8 cellular contexts compared by ENCODE assay signal in the genomic region with DNA sequence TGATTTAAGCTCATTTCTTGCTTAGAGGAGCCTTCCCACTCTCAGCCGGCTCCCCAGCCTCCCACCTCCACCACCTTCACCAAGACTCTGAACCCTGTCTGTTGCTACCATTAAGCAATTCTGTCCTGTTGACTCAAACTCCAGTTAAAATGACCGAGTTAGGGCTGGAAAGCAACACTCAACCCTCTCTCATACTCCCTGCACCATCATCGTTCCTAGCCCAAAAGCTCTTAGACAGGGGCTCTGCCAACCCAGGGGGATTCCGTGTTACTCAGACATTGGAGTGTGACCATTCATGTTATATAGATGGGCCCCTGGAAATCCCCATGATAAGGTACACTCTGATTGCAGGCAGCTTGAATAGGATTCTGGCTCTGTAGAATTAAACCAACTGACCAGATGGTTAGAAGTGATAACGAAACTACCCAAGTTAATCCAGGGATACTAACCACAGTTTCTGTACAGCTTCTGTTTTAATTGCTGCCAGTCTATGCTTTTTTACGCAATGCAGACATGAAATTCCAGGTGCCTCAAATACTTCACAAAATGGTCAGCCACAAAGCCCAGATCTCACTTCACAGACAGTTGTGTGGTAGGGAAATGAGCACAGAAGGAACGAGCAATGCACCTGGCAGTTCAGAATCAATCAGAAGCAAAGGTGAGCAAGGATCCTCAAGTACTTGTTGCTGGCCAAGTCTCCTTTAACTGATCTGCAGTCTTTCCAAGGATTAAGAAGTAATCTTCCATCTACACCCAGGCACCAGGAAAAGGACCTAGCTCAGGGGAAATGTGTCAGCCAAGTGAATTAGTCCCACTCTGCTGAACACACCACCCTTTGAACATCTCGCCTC. TPM values are rescaled to one million over a fixed set of nuclear protein-coding genes. Genes with fewer than 3 reads are reported as not detected.
DNase-seq lines count a peak whose midpoint lies in the region; ATAC-seq, FAIRE-seq and TF ChIP-seq lines count a peak whose summit lies in the region.

No MANE protein-coding gene starts in this region.

- H2BK20ac ChIP-seq in H1 (ENCODE audit: low read length): no peak overlapping the region

- H3K27ac ChIP-seq in A673 (ENCODE audit: low read depth, low read length, poor library complexity, severe bottlenecking) (no peak overlapping the region), H1 (ENCODE audit: low read depth, low read length) (no peak overlapping the region), gastroesophageal sphincter (no peak overlapping the region)

- H3K9me3 ChIP-seq in A673 (ENCODE audit: low read depth, low read length, poor library complexity, severe bottlenecking): no peaks in the 10 kb centered on the region
- no peaks in the 10 kb centered on the region for H3K9me3 ChIP-seq in H1 (ENCODE audit: insufficient read depth in 2 of 2, low read depth in 1 of 2, low read length in 1 of 2)
- no peaks in the 10 kb centered on the region for H3K9me3 ChIP-seq in gastroesophageal sphincter

- H2BK15ac ChIP-seq in H1 (ENCODE audit: low read length): no peak overlapping the region

- peaks cover 19% of the 10 kb centered on the region for H3K23me2 ChIP-seq in H1 (ENCODE audit: low read depth, low read length)

- H3K79me2 ChIP-seq in H1 (ENCODE audit: control insufficient read depth in 1 of 2, insufficient read depth in 2 of 2, low read length in 2 of 2): no peaks in the 10 kb centered on the region

- TF ChIP-seq EP300 in H1 (IDR thresholded peaks at IDR 0.05; ENCODE audit: borderline replicate concordance in 1 of 2, low read depth in 2 of 2, low read length in 2 of 2): no peak
- no peak for TF ChIP-seq EP300 in gastroesophageal sphincter (IDR thresholded peaks at IDR 0.05)

- intact Hi-C loops in A673 (cut with micrococcal nuclease; ENCODE audit: unreplicated experiment): no loop called here

- H3K4me1 ChIP-seq in A673 (ENCODE audit: insufficient read depth, low read length, poor library complexity, severe bottlenecking) (peaks cover 16% of the 10 kb centered on the region), H1 (replicated peaks in 1 of 4; ENCODE audit: control insufficient read depth in 3 of 4, insufficient read depth in 4 of 4, low read length in 3 of 4) (peaks cover 4 to 20% (median 10%) of the 10 kb centered on the region in 4 experiments), gastroesophageal sphincter (peaks cover 0 to 29% (median 10%) of the 10 kb centered on the region in 3 donors)

- H2BK5ac ChIP-seq in H1 (ENCODE audit: low read depth, low read length): no peak overlapping the region

- DNase-seq in A673 (ENCODE audit: low spot score) (no peak), NAMALWA (ENCODE audit: low spot score) (peak; percentile 17), H1 (ENCODE audit: low read depth in 1 of 2, low spot score in 2 of 2) (no peak), NCI-H1436 (lab: John Stamatoyannopoulos, UW) (no peak)
- no peak for DNase-seq in stimulated activated naive CD8-positive, alpha-beta T cell treated with anti-CD3 and anti-CD28 coated beads, Interleukin-15, Interleukin-2, amounts not matched to agents 100 U/mL and 50 U/mL, for 24 hours

- POLR2A ChIA-PET in A673 (lab: Charles Lee; ENCODE audit: low non-redundant PET) (no interaction called here), H1 (lab: Charles Lee; ENCODE audit: partially characterized antibody) (interaction anchor here (1.2 to 1.9 kb wide), 5 partner anchors 10 to 20 kb away, joined by 3 to 11 read pairs (median 5); no protein-coding TSS in a partner anchor)

- H3K4me2 ChIP-seq in H1 (ENCODE audit: insufficient read depth in 1 of 2, low read depth in 2 of 2, low read length in 2 of 2): peak overlapping the region; percentile 95 to 100; a peak in 2 of 4 replicates

- ATAC-seq in GM18511 (IDR thresholded peaks at IDR 0.05; ENCODE audit: unreplicated experiment): peak; percentile 51
- ATAC-seq in stimulated activated naive CD8-positive, alpha-beta T cell treated with anti-CD3 and anti-CD28 coated beads, Interleukin-15, Interleukin-2, amounts not matched to agents 100 U/mL and 50 U/mL, for 24 hours: peak; percentile 79
- no peak for ATAC-seq in gastroesophageal sphincter
- no peak for ATAC-seq in HG02938 (IDR thresholded peaks at IDR 0.05; ENCODE audit: unreplicated experiment)

- H3K27me3 ChIP-seq in A673 (replicated peaks; ENCODE audit: insufficient read depth, low read depth, low read length, poor library complexity): peaks cover 59% of the 10 kb centered on the region
- H3K27me3 ChIP-seq in H1 (replicated peaks in 1 of 4; ENCODE audit: control insufficient read depth in 3 of 4, extremely low read depth in 1 of 4, insufficient read depth in 3 of 4, low read length in 3 of 4): peaks cover 12 to 48% (median 46%) of the 10 kb centered on the region in 4 experiments
- peaks cover 78% of the 10 kb centered on the region for H3K27me3 ChIP-seq in gastroesophageal sphincter

- H3K9ac ChIP-seq in H1 (replicated peaks in 1 of 4; ENCODE audit: extremely low read depth in 1 of 4, low read depth in 3 of 4, low read length in 3 of 4): no peak overlapping the region; a peak in 1 of 7 replicates

- TF ChIP-seq CTCF in A673 (conservative IDR thresholded peaks at IDR 0.05; ENCODE audit: low read depth, low read length): no peak
- no peak for TF ChIP-seq CTCF in H1 (IDR thresholded peaks at IDR 0.05; ENCODE audit: control extremely low read depth in 1 of 3, insufficient read depth in 1 of 3, low read depth in 1 of 3, low read length in 3 of 3)
- TF ChIP-seq CTCF in gastroesophageal sphincter (IDR thresholded peaks at IDR 0.05): no peak

- H4K91ac ChIP-seq in H1 (replicated peaks; ENCODE audit: insufficient read length, low read length): no peak overlapping the region

- TF ChIP-seq RAD21 in H1 (IDR thresholded peaks at IDR 0.05 in 1 of 2, conservative IDR thresholded peaks at IDR 0.05 in 1 of 2; ENCODE audit: low read depth in 2 of 2, low read length in 2 of 2): no peak

- no peak overlapping the region for H4K5ac ChIP-seq in H1 (ENCODE audit: insufficient read length, low read depth, low read length)

- no peak overlapping the region for H2AFZ ChIP-seq in H1 (ENCODE audit: low read length)

- no peak overlapping the region for H2BK12ac ChIP-seq in H1 (ENCODE audit: low read depth, low read length)

- BruUV-seq in A673 (replicated peaks; lab: Mats Ljungman, UMichigan): no TSS peak

- H3K18ac ChIP-seq in H1 (ENCODE audit: extremely low read depth, low read length): no peak overlapping the region

- no peak overlapping the region for H3K14ac ChIP-seq in H1 (ENCODE audit: insufficient read length)

- H3K36me3 ChIP-seq in A673 (ENCODE audit: insufficient read depth, low read length, poor library complexity, severe bottlenecking) (no peaks in the 10 kb centered on the region), H1 (ENCODE audit: control insufficient read depth in 2 of 4, insufficient read depth in 4 of 4, low read length in 3 of 4) (peaks cover 0 to 2% (median 0%) of the 10 kb centered on the region in 4 experiments; a peak in 1 of 8 replicates), gastroesophageal sphincter (no peaks in the 10 kb centered on the region)

- TF ChIP-seq POLR2A in H1 (IDR thresholded peaks at IDR 0.05; ENCODE audit: control extremely low read depth in 1 of 2, low read depth in 2 of 2, low read length in 2 of 2): no peak
- no peak for TF ChIP-seq POLR2A in gastroesophageal sphincter (IDR thresholded peaks at IDR 0.05)

- no peak overlapping the region for H2BK120ac ChIP-seq in H1 (replicated peaks; ENCODE audit: low read depth, low read length)

- H3K4me3 ChIP-seq in A673 (ENCODE audit: low read depth, low read length, poor library complexity, severe bottlenecking): peak overlapping the region; percentile 46
- H3K4me3 ChIP-seq in H1 (ENCODE audit: extremely low read depth in 1 of 4, insufficient read depth in 2 of 4, low read depth in 3 of 4, low read length in 4 of 4): peak overlapping the region in 1 of 4 experiments; percentile 71; a peak in 2 of 8 replicates
- peak overlapping the region in 1 of 2 donors; percentile 48 for H3K4me3 ChIP-seq in gastroesophageal sphincter

- no peak overlapping the region for H3K4ac ChIP-seq in H1 (replicated peaks; ENCODE audit: insufficient read length, low read depth, low read length)

- no peak overlapping the region for H3K23ac ChIP-seq in H1 (ENCODE audit: insufficient read length)

- no peak overlapping the region for H2AK5ac ChIP-seq in H1 (ENCODE audit: low read depth, low read length)

- WGBS in H1 (ENCODE audit: extremely low coverage in 1 of 2, insufficient coverage in 1 of 2, insufficient read length in 1 of 2, insufficient replicate concordance in 2 of 2, low coverage in 1 of 2, low lambda C conversion rate in 2 of 2, missing lambda C conversion rate in 1 of 2), 2 experiments: 85% methylated on average over 8 of the region's 8 CpGs; no CpG with 5 or more reads in 1 of the 2 experiments
- WGBS in gastroesophageal sphincter (ENCODE audit: low coverage in 1 of 2), 2 donors: 53 to 79% methylated on average over 5 to 8 of the region's 8 CpGs

- no peak for FAIRE-seq in H1 (lab: Jason Lieb, UNC)

- no peak overlapping the region for H4K8ac ChIP-seq in H1 (ENCODE audit: extremely low read depth, insufficient read depth, low read length)

- H3K56ac ChIP-seq in H1 (replicated peaks; ENCODE audit: insufficient read length, low read depth, low read length): no peak overlapping the region

- CTCF ChIA-PET in A673 (lab: Charles Lee) (no interaction called here), H1 (lab: Charles Lee; ENCODE audit: partially characterized antibody) (interaction anchor here (0.6 to 6.3 kb wide), 5 partner anchors 10 to 440 kb away, joined by 4 to 57 read pairs (median 27); partner anchors contain the start of gene COG1)

- H3K79me1 ChIP-seq in H1 (ENCODE audit: low read depth, low read length): no peaks in the 10 kb centered on the region; the same call in none of the 2 replicates

- peaks cover 0 to 5% of the 10 kb centered on the region in 2 experiments for H4K20me1 ChIP-seq in H1 (replicated peaks in 1 of 2; ENCODE audit: control insufficient read depth in 1 of 2, insufficient read depth in 2 of 2, low read length in 2 of 2)

RNA-seq across cellular contexts. Expression of gene SSTR2, which starts 2.1 kb away (rescaled TPM):
- total RNA-seq in A673 (2021) (0.30 and 0.35 TPM in 2 replicates), gastroesophageal sphincter (1 to 10 TPM in 3 of 4 donors, under 1 TPM in 1; 0.93 to 2.0 (median 1.0) TPM)
- total RNA-seq in H1 (2021; fragmentation: NEBNext Ultra II Directional; extraction: Animal tissue kit (Norgen Biotek cat#: 25700)): 2.1 TPM in 2 replicates
- polyA plus RNA-seq in H1 (2011; rRNA removed): 1.7 and 3.9 TPM in 2 replicates
- polyA plus RNA-seq in H1 (2011; cell fraction: cytosol; rRNA removed): 1.8 TPM
- 2.2 TPM for polyA plus RNA-seq in H1 (2011; cell fraction: nucleus; rRNA removed)
- 2.5 to 3.1 TPM (median 2.8 TPM) in 4 replicates for polyA plus RNA-seq in H1 (2012, experiment 1 of 2)
- polyA plus RNA-seq in H1 (2012, experiment 2 of 2): 1.5 TPM
- polyA plus RNA-seq in H1 (2013, experiment 1 of 2): 1.4 TPM
- 1.4 TPM for polyA plus RNA-seq in H1 (2013, experiment 2 of 2)
- 5.1 and 10.7 TPM in 2 replicates for polyA minus RNA-seq in H1 (2011; rRNA and poly(A)+ RNA removed)
- 4.6 TPM for polyA minus RNA-seq in H1 (2011; cell fraction: cytosol; rRNA and poly(A)+ RNA removed)
- 4.2 TPM for polyA minus RNA-seq in H1 (2011; cell fraction: nucleus; rRNA and poly(A)+ RNA removed)

RNA-seq across cellular contexts. Expression of gene COG1, which starts 25.9 kb away (rescaled TPM):
- 32.2 and 36.0 TPM in 2 replicates for total RNA-seq in A673 (2021)
- total RNA-seq in H1 (2021; fragmentation: NEBNext Ultra II Directional; extraction: Animal tissue kit (Norgen Biotek cat#: 25700)): 18.7 and 19.5 TPM in 2 replicates
- 11.0 and 13.7 TPM in 2 replicates for polyA plus RNA-seq in H1 (2011; rRNA removed)
- 11.4 TPM for polyA plus RNA-seq in H1 (2011; cell fraction: cytosol; rRNA removed)
- polyA plus RNA-seq in H1 (2011; cell fraction: nucleus; rRNA removed): 33.9 TPM
- 18.7 to 20.9 TPM (median 19.7 TPM) in 4 replicates for polyA plus RNA-seq in H1 (2012, experiment 1 of 2)
- polyA plus RNA-seq in H1 (2012, experiment 2 of 2): 13.1 TPM
- 23.1 TPM for polyA plus RNA-seq in H1 (2013, experiment 1 of 2)
- 17.5 TPM for polyA plus RNA-seq in H1 (2013, experiment 2 of 2)
- 23.3 and 24.9 TPM in 2 replicates for polyA minus RNA-seq in H1 (2011; rRNA and poly(A)+ RNA removed)
- polyA minus RNA-seq in H1 (2011; cell fraction: cytosol; rRNA and poly(A)+ RNA removed): 7.3 TPM
- 21.1 TPM for polyA minus RNA-seq in H1 (2011; cell fraction: nucleus; rRNA and poly(A)+ RNA removed)
- total RNA-seq in gastroesophageal sphincter: 10 to 100 TPM; 16.2 to 33.0 (median 27.3) TPM

Comparison
In these comparisons a context has a peak if more than half of its experiments do, and no peak if none do; other contexts are left out.
1. ATAC-seq: peak in GM18511 (single experiment) and stimulated activated naive CD8-positive, alpha-beta T cell treated with anti-CD3 and anti-CD28 coated beads, Interleukin-15, Interleukin-2, amounts not matched to agents 100 U/mL and 50 U/mL, for 24 hours (single experiment); none in gastroesophageal sphincter (single experiment) and HG02938 (single experiment).